ENCODE assay signal across 1 cellular context in the genomic region with DNA sequence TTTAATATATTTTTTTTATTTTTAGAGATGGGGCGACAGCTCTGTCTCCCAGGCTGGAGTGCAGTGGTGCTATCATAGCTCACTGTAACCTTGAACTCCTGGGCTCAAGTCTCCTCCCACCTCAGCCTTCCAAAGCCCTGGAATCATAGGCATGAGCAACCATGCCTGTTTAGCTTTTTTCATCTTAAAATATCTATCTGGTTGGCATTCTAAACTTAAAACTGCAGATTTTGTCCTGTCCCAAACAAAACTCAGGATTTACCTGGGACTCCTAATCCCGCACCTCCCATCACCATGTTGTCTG.
TF ChIP-seq lines count a peak whose summit lies in the region.

No MANE protein-coding gene starts in this region.

TF ChIP-seq in WTC11, 78 proteins besides CTCF, POLR2A, EP300 and RAD21 (continued from another document):
- TF ChIP-seq, protein P1, sequence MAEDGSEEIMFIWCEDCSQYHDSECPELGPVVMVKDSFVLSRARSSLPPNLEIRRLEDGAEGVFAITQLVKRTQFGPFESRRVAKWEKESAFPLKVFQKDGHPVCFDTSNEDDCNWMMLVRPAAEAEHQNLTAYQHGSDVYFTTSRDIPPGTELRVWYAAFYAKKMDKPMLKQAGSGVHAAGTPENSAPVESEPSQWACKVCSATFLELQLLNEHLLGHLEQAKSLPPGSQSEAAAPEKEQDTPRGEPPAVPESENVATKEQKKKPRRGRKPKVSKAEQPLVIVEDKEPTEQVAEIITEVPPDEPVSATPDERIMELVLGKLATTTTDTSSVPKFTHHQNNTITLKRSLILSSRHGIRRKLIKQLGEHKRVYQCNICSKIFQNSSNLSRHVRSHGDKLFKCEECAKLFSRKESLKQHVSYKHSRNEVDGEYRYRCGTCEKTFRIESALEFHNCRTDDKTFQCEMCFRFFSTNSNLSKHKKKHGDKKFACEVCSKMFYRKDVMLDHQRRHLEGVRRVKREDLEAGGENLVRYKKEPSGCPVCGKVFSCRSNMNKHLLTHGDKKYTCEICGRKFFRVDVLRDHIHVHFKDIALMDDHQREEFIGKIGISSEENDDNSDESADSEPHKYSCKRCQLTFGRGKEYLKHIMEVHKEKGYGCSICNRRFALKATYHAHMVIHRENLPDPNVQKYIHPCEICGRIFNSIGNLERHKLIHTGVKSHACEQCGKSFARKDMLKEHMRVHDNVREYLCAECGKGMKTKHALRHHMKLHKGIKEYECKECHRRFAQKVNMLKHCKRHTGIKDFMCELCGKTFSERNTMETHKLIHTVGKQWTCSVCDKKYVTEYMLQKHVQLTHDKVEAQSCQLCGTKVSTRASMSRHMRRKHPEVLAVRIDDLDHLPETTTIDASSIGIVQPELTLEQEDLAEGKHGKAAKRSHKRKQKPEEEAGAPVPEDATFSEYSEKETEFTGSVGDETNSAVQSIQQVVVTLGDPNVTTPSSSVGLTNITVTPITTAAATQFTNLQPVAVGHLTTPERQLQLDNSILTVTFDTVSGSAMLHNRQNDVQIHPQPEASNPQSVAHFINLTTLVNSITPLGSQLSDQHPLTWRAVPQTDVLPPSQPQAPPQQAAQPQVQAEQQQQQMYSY (CRISPR knock-in tag; IDR thresholded peaks at IDR 0.05): no peak
- TF ChIP-seq, protein P2, sequence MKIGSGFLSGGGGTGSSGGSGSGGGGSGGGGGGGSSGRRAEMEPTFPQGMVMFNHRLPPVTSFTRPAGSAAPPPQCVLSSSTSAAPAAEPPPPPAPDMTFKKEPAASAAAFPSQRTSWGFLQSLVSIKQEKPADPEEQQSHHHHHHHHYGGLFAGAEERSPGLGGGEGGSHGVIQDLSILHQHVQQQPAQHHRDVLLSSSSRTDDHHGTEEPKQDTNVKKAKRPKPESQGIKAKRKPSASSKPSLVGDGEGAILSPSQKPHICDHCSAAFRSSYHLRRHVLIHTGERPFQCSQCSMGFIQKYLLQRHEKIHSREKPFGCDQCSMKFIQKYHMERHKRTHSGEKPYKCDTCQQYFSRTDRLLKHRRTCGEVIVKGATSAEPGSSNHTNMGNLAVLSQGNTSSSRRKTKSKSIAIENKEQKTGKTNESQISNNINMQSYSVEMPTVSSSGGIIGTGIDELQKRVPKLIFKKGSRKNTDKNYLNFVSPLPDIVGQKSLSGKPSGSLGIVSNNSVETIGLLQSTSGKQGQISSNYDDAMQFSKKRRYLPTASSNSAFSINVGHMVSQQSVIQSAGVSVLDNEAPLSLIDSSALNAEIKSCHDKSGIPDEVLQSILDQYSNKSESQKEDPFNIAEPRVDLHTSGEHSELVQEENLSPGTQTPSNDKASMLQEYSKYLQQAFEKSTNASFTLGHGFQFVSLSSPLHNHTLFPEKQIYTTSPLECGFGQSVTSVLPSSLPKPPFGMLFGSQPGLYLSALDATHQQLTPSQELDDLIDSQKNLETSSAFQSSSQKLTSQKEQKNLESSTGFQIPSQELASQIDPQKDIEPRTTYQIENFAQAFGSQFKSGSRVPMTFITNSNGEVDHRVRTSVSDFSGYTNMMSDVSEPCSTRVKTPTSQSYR (CRISPR knock-in tag; IDR thresholded peaks at IDR 0.05): no peak
- TF ChIP-seq, protein P3, sequence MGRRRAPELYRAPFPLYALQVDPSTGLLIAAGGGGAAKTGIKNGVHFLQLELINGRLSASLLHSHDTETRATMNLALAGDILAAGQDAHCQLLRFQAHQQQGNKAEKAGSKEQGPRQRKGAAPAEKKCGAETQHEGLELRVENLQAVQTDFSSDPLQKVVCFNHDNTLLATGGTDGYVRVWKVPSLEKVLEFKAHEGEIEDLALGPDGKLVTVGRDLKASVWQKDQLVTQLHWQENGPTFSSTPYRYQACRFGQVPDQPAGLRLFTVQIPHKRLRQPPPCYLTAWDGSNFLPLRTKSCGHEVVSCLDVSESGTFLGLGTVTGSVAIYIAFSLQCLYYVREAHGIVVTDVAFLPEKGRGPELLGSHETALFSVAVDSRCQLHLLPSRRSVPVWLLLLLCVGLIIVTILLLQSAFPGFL (CRISPR knock-in tag; IDR thresholded peaks at IDR 0.05; ENCODE audit: borderline replicate concordance): no peak
- TF ChIP-seq TEAD4 (CRISPR knock-in tag; IDR thresholded peaks at IDR 0.05): no peak
- no peak for TF ChIP-seq ZBTB21 (CRISPR knock-in tag; IDR thresholded peaks at IDR 0.05; ENCODE audit: borderline replicate concordance)
- TF ChIP-seq CBFB (CRISPR knock-in tag; IDR thresholded peaks at IDR 0.05; ENCODE audit: low read depth): no peak
- no peak for TF ChIP-seq RORB (CRISPR knock-in tag; IDR thresholded peaks at IDR 0.05)
- TF ChIP-seq, protein P4, sequence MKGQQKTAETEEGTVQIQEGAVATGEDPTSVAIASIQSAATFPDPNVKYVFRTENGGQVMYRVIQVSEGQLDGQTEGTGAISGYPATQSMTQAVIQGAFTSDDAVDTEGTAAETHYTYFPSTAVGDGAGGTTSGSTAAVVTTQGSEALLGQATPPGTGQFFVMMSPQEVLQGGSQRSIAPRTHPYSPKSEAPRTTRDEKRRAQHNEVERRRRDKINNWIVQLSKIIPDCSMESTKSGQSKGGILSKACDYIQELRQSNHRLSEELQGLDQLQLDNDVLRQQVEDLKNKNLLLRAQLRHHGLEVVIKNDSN (CRISPR knock-in tag; IDR thresholded peaks at IDR 0.05): no peak
- no peak for TF ChIP-seq ESRRA (CRISPR knock-in tag; IDR thresholded peaks at IDR 0.05; ENCODE audit: borderline replicate concordance)
- TF ChIP-seq, protein P5, sequence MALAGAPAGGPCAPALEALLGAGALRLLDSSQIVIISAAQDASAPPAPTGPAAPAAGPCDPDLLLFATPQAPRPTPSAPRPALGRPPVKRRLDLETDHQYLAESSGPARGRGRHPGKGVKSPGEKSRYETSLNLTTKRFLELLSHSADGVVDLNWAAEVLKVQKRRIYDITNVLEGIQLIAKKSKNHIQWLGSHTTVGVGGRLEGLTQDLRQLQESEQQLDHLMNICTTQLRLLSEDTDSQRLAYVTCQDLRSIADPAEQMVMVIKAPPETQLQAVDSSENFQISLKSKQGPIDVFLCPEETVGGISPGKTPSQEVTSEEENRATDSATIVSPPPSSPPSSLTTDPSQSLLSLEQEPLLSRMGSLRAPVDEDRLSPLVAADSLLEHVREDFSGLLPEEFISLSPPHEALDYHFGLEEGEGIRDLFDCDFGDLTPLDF (CRISPR knock-in tag; IDR thresholded peaks at IDR 0.05): no peak
- TF ChIP-seq, protein P6, sequence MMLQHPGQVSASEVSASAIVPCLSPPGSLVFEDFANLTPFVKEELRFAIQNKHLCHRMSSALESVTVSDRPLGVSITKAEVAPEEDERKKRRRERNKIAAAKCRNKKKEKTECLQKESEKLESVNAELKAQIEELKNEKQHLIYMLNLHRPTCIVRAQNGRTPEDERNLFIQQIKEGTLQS (CRISPR knock-in tag; conservative IDR thresholded peaks at IDR 0.05): no peak
- TF ChIP-seq CREM (CRISPR knock-in tag; IDR thresholded peaks at IDR 0.05): no peak
